Comparison of ENCODE assay signal across 9 cellular contexts in genomic region chr13:46176756-46177155, GRCh38.
DNase-seq lines count a peak whose midpoint lies in the region; ATAC-seq, FAIRE-seq and TF ChIP-seq lines count a peak whose summit lies in the region.
"Had no signal": no experiment of that assay in that cellular context is flagged by ENCODE, and none has a peak within 500 bp of the region (broad histone marks: within the 10 kb centered on the region; RNA-seq: fewer than 3 reads in every experiment).

No MANE protein-coding gene starts in this region.

- H4K20me1 ChIP-seq in BLaER1, result no peaks in the 10 kb centered on the region

- peaks cover 68% of the 10 kb centered on the region for H3K4me1 ChIP-seq in BLaER1

- peak overlapping the region; percentile 98 for H3K4me2 ChIP-seq in BLaER1

- no peak for FAIRE-seq in RCC 7860 (lab: Jason Lieb, UNC)
- FAIRE-seq: G401.6 had no signal

- no peaks in the 10 kb centered on the region for H3K9me3 Mint-ChIP-seq in central memory CD8-positive, alpha-beta T cell

- H3K27ac ChIP-seq in BLaER1 (peak overlapping the region; percentile 89), HL-60 (replicated peaks) (peak overlapping the region; percentile 92)

- ATAC-seq in GM19395 (IDR thresholded peaks at IDR 0.05; ENCODE audit: unreplicated experiment), result peak; percentile 40
- ATAC-seq in central memory CD8-positive, alpha-beta T cell (replicated peaks; ENCODE audit: extremely low read depth, poor library complexity, severe bottlenecking), result no peak

- H3K4me3 ChIP-seq in BLaER1, result peak overlapping the region; percentile 76
- peak overlapping the region; percentile 41 for H3K4me3 ChIP-seq in HL-60 (replicated peaks; ENCODE audit: insufficient read depth, low read length)

- peaks cover 80% of the 10 kb centered on the region for H3K4me1 Mint-ChIP-seq in central memory CD8-positive, alpha-beta T cell

- H3K36me3 ChIP-seq in BLaER1, result no peaks in the 10 kb centered on the region

- H3K27ac Mint-ChIP-seq in central memory CD8-positive, alpha-beta T cell (ENCODE audit: low read depth), result peak overlapping the region; percentile 97

- H3K27me3 Mint-ChIP-seq in central memory CD8-positive, alpha-beta T cell, result no peaks in the 10 kb centered on the region

- H3K27me3 ChIP-seq in BLaER1 (no peaks in the 10 kb centered on the region), HL-60 (ENCODE audit: insufficient read depth, poor library complexity, severe bottlenecking) (no peaks in the 10 kb centered on the region)

- TF ChIP-seq CTCF in HL-60 (IDR thresholded peaks at IDR 0.05; ENCODE audit: insufficient read depth, low read length), result no peak

- H3K9me3 ChIP-seq in BLaER1, result no peaks in the 10 kb centered on the region

- H3K4me3 Mint-ChIP-seq in central memory CD8-positive, alpha-beta T cell, result peak overlapping the region; percentile 80

- peak overlapping the region; percentile 84 for H3K9ac ChIP-seq in BLaER1

- H3K36me3 Mint-ChIP-seq in central memory CD8-positive, alpha-beta T cell (ENCODE audit: insufficient read depth), result peaks cover 57% of the 10 kb centered on the region

- DNase-seq in HL-60 (ENCODE audit: low read depth in 1 of 2, low spot score in 1 of 2), result peak; percentile 78 to 96
- DNase-seq in central memory CD8-positive, alpha-beta T cell (ENCODE audit: low spot score in 2 of 2), result no peak
- DNase-seq in activated CD4-positive, CD25-positive, alpha-beta regulatory T cell (lab: John Stamatoyannopoulos, UW), result no peak
- no peak for DNase-seq in middle frontal gyrus (ENCODE audit: extremely low spot score, low spot score)
- no peak for DNase-seq in RCC 7860 (ENCODE audit: low spot score)
- DNase-seq in activated CD4-positive, alpha-beta T cell treated with anti-CD3 and anti-CD28 coated beads for 4 hours, result no peak

Comparison
In these comparisons a context has a peak if more than half of its experiments do, and no peak if none do; other contexts are left out.
1. DNase-seq: peak in HL-60 (2 of 2); none in central memory CD8-positive, alpha-beta T cell (0 of 2), activated CD4-positive, CD25-positive, alpha-beta regulatory T cell (0 of 4), middle frontal gyrus (single experiment), RCC 7860 (single experiment) and activated CD4-positive, alpha-beta T cell treated with anti-CD3 and anti-CD28 coated beads for 4 hours (0 of 2).